27 cellular contexts compared by ENCODE assay signal in genomic region chr3:69688400-69688799, GRCh38. TPM values are rescaled to one million over a fixed set of nuclear protein-coding genes. Genes with fewer than 3 reads are reported as not detected.
"Had no signal": no experiment of that assay in that cellular context is flagged by ENCODE, and none has a peak within 500 bp of the region (broad histone marks: within the 10 kb centered on the region; RNA-seq: fewer than 3 reads in every experiment).

No MANE protein-coding gene starts in this region.

- DNase-seq: hypothalamus; immature natural killer cell; kidney; left colon; left lung; lower lobe of right lung; mammary epithelial cell; mesendoderm; naive B cell; natural killer cell; ovary; right lobe of liver; stimulated activated CD4-positive, alpha-beta T cell treated with anti-CD3 and anti-CD28 coated beads, Interleukin-1b, Interleukin-23, amount 100 ng/mL, for 48 hours; stimulated activated CD4-positive, alpha-beta T cell treated with anti-CD3 and anti-CD28 coated beads, Interleukin-2, amount 100 ng/mL, for 48 hours; stimulated activated CD4-positive, alpha-beta T cell treated with anti-CD3 and anti-CD28 coated beads, Interleukin-4, amount 100 ng/mL, for 4 hours; stimulated activated naive B cell treated with anti-CD40 and anti-IgM and Interleukin-4, amounts not matched to agents 10 μg/mL and 1 μg/mL and 100 μg/mL, for 72 hours; stimulated activated naive CD8-positive, alpha-beta T cell treated with anti-CD3 and anti-CD28 coated beads, Interleukin-15, Interleukin-2, amounts not matched to agents 100 U/mL and 50 U/mL, for 24 hours; stomach; testis; thyroid gland; transverse colon; upper lobe of left lung had no signal

- H3K36me3 ChIP-seq: left lung, lower lobe of right lung, ovary, right atrium auricular region, right lobe of liver, stomach, thyroid gland, transverse colon, upper lobe of left lung had no signal

- H3K36me3 Mint-ChIP-seq: immature natural killer cell; mesothelial cell of epicardium; naive B cell; natural killer cell; stimulated activated naive B cell treated with anti-CD40 and anti-IgM and Interleukin-4, amounts not matched to agents 10 μg/mL and 1 μg/mL and 100 μg/mL, for 72 hours had no signal

- H3K27me3 Mint-ChIP-seq: naive B cell, progenitor cell of endocrine pancreas had no signal

- H3K27ac Mint-ChIP-seq: immature natural killer cell; mesothelial cell of epicardium; naive B cell; natural killer cell; stimulated activated naive B cell treated with anti-CD40 and anti-IgM and Interleukin-4, amounts not matched to agents 10 μg/mL and 1 μg/mL and 100 μg/mL, for 72 hours had no signal

- H3K4me1 ChIP-seq: left lung, lower lobe of right lung, right atrium auricular region, right lobe of liver, thyroid gland had no signal

- H3K4me1 Mint-ChIP-seq: immature natural killer cell; naive B cell; natural killer cell; stimulated activated naive B cell treated with anti-CD40 and anti-IgM and Interleukin-4, amounts not matched to agents 10 μg/mL and 1 μg/mL and 100 μg/mL, for 72 hours had no signal

- H3K9me3 Mint-ChIP-seq: immature natural killer cell; mesothelial cell of epicardium; natural killer cell; stimulated activated naive B cell treated with anti-CD40 and anti-IgM and Interleukin-4, amounts not matched to agents 10 μg/mL and 1 μg/mL and 100 μg/mL, for 72 hours had no signal

- H3K27me3 ChIP-seq: left lung, ovary, right atrium auricular region, right lobe of liver, stomach, testis, thyroid gland, transverse colon, upper lobe of left lung had no signal

- H3K27ac ChIP-seq: left lung, lower lobe of right lung, ovary, right atrium auricular region, right lobe of liver, stomach, testis, thyroid gland, transverse colon, upper lobe of left lung had no signal

- H3K4me2 ChIP-seq: smooth muscle cell had no signal

- H3K4me3 ChIP-seq: left lung, lower lobe of right lung, ovary, right atrium auricular region, right lobe of liver, smooth muscle cell, stomach, testis, thyroid gland, transverse colon, upper lobe of left lung had no signal

- H3K4me3 Mint-ChIP-seq: immature natural killer cell; mesothelial cell of epicardium; natural killer cell; stimulated activated naive B cell treated with anti-CD40 and anti-IgM and Interleukin-4, amounts not matched to agents 10 μg/mL and 1 μg/mL and 100 μg/mL, for 72 hours had no signal

- H3K9me3 ChIP-seq: left lung, lower lobe of right lung, ovary, right atrium auricular region, right lobe of liver, stomach, testis, thyroid gland, transverse colon, upper lobe of left lung had no signal

RNA-seq across cellular contexts. Expression of gene MITF, which starts 50.9 kb away (rescaled TPM):
- polyA plus RNA-seq: neural cell had no signal
